Comparison of ENCODE assay signal across 8 cellular contexts in genomic region chr15:40593130-40593529, GRCh38. TPM values are rescaled to one million over a fixed set of nuclear protein-coding genes. Genes with fewer than 3 reads are reported as not detected.
DNase-seq lines count a peak whose midpoint lies in the region; ATAC-seq and TF ChIP-seq lines count a peak whose summit lies in the region.
"Had no signal": no experiment of that assay in that cellular context is flagged by ENCODE, and none has a peak within 500 bp of the region (broad histone marks: within the 10 kb centered on the region; RNA-seq: fewer than 3 reads in every experiment).

No MANE protein-coding gene starts in this region.

- H3K79me2 ChIP-seq in GM23248 (ENCODE audit: insufficient read depth): peaks cover 32% of the 10 kb centered on the region

- H3K4me1 ChIP-seq in BLaER1 treated with 17β-estradiol and CSF1 and Interleukin-3, amounts not matched to agents 10 nM and 100 nM: peaks cover 10 to 47% (median 32%) of the 10 kb centered on the region in 10 experiments
- no peaks in the 10 kb centered on the region for H3K4me1 ChIP-seq in GM23248 (ENCODE audit: insufficient read depth)
- H3K4me1 ChIP-seq in stomach: peaks cover 8 to 36% (median 22%) of the 10 kb centered on the region in 4 donors

- ATAC-seq in activated CD8-positive, alpha-beta T cell treated with anti-CD3 and anti-CD28 coated beads for 36 hours: no peak
- ATAC-seq in natural killer cell (no peak), GM18870 (IDR thresholded peaks at IDR 0.05; ENCODE audit: unreplicated experiment) (no peak)

- no peak for TF ChIP-seq EP300 in stomach (IDR thresholded peaks at IDR 0.05)

- H4K20me1 ChIP-seq in BLaER1 treated with 17β-estradiol and CSF1 and Interleukin-3, amounts not matched to agents 10 nM and 100 nM: no peaks in the 10 kb centered on the region
- H4K20me1 ChIP-seq in GM23248 (ENCODE audit: insufficient read depth): no peaks in the 10 kb centered on the region

- H3K9me2 ChIP-seq in GM23248 (ENCODE audit: insufficient read depth): no peaks in the 10 kb centered on the region

- peaks cover 26% of the 10 kb centered on the region for H3K4me1 Mint-ChIP-seq in activated CD8-positive, alpha-beta T cell treated with anti-CD3 and anti-CD28 coated beads for 36 hours (ENCODE audit: low read depth)
- H3K4me1 Mint-ChIP-seq in natural killer cell: peaks cover 28 to 30% of the 10 kb centered on the region in 2 donors

- CTCF ChIA-PET in activated CD8-positive, alpha-beta T cell treated with anti-CD3 and anti-CD28 coated beads for 36 hours (lab: Charles Lee): interaction anchor here (0.7 to 2.5 kb wide), 4 partner anchors 24 to 189 kb away, joined by 3 to 6 read pairs (median 4); partner anchors contain the start of genes CCDC32, RAD51 and RPUSD2

- DNase-seq in GM23248 (no peak), natural killer cell (no peak), coronary artery (ENCODE audit: low spot score) (no peak), stomach (no peak)
- DNase-seq in activated CD8-positive, alpha-beta T cell treated with anti-CD3 and anti-CD28 coated beads for 36 hours: no peak

- H3K27ac ChIP-seq in BLaER1 treated with 17β-estradiol and CSF1 and Interleukin-3, amounts not matched to agents 10 nM and 100 nM: peak overlapping the region in 1 of 11 experiments; percentile 95; a peak in 1 of 22 replicates
- H3K27ac ChIP-seq in GM23248: no peak overlapping the region
- H3K27ac ChIP-seq in coronary artery: no peak overlapping the region
- H3K27ac ChIP-seq in stomach: peak overlapping the region in 2 of 5 donors; percentile 91 to 95

- H3K9me3 ChIP-seq in BLaER1 treated with 17β-estradiol and CSF1 and Interleukin-3, amounts not matched to agents 10 nM and 100 nM (replicated peaks in 1 of 11): no peaks in the 10 kb centered on the region
- H3K9me3 ChIP-seq in GM23248 (ENCODE audit: low read depth) (no peaks in the 10 kb centered on the region), stomach (no peaks in the 10 kb centered on the region)

- no peaks in the 10 kb centered on the region for H3K9me3 Mint-ChIP-seq in activated CD8-positive, alpha-beta T cell treated with anti-CD3 and anti-CD28 coated beads for 36 hours
- H3K9me3 Mint-ChIP-seq in natural killer cell: no peaks in the 10 kb centered on the region

- in situ Hi-C loops in GM23248 (cut with MboI): no loop called here

- peak overlapping the region; percentile 83 for H3K4me3 Mint-ChIP-seq in activated CD8-positive, alpha-beta T cell treated with anti-CD3 and anti-CD28 coated beads for 36 hours
- peak overlapping the region; percentile 99 for H3K4me3 Mint-ChIP-seq in natural killer cell

- POLR2A ChIA-PET in activated CD8-positive, alpha-beta T cell treated with anti-CD3 and anti-CD28 coated beads for 36 hours (lab: Charles Lee): interaction anchor here (0.9 to 1.6 kb wide), 2 partner anchors 24 to 143 kb away, joined by 3 to 4 read pairs; partner anchors contain the start of gene RPUSD2

- H3K4me3 ChIP-seq in BLaER1 treated with 17β-estradiol and CSF1 and Interleukin-3, amounts not matched to agents 10 nM and 100 nM: 0 out of 20 replicates have a peak overlapping the region, but pooled peaks of 2 of the 10 experiments have one; percentile 80 to 83
- H3K4me3 ChIP-seq in GM23248 (no peak overlapping the region), coronary artery (no peak overlapping the region), stomach (no peak overlapping the region)

- H3K27me3 ChIP-seq in BLaER1 treated with 17β-estradiol and CSF1 and Interleukin-3, amounts not matched to agents 10 nM and 100 nM: no peaks in the 10 kb centered on the region
- H3K27me3 ChIP-seq in GM23248 (replicated peaks; ENCODE audit: insufficient read depth): no peaks in the 10 kb centered on the region
- H3K27me3 ChIP-seq in stomach: peaks cover 0 to 11% (median 0%) of the 10 kb centered on the region in 3 donors
- H3K27me3 ChIP-seq: brain microvascular endothelial cell had no signal

- intact Hi-C loops in activated CD8-positive, alpha-beta T cell treated with anti-CD3 and anti-CD28 coated beads for 36 hours (cut with micrococcal nuclease): no loop called here
- intact Hi-C loops in natural killer cell (cut with micrococcal nuclease) (loop anchor here (5.0 kb wide), 1 partner anchor 184 kb away; no protein-coding TSS in a partner anchor), stomach (cut with DNase I; ENCODE audit: low total_unique reads) (no loop called here)

- H3K9ac ChIP-seq in BLaER1 treated with 17β-estradiol and CSF1 and Interleukin-3, amounts not matched to agents 10 nM and 100 nM: no peak overlapping the region
- no peak overlapping the region for H3K9ac ChIP-seq in GM23248

- TF ChIP-seq POLR2A in stomach (IDR thresholded peaks at IDR 0.05): no peak

- H3K36me3 Mint-ChIP-seq in activated CD8-positive, alpha-beta T cell treated with anti-CD3 and anti-CD28 coated beads for 36 hours (ENCODE audit: low read depth): peaks cover 2% of the 10 kb centered on the region
- no peaks in the 10 kb centered on the region for H3K36me3 Mint-ChIP-seq in natural killer cell

- peaks cover 0 to 9% (median 0%) of the 10 kb centered on the region in 11 experiments; a peak in 4 of 22 replicates for H3K36me3 ChIP-seq in BLaER1 treated with 17β-estradiol and CSF1 and Interleukin-3, amounts not matched to agents 10 nM and 100 nM
- H3K36me3 ChIP-seq in GM23248 (ENCODE audit: low read depth) (no peaks in the 10 kb centered on the region), stomach (no peaks in the 10 kb centered on the region)
- H3K36me3 ChIP-seq: brain microvascular endothelial cell had no signal

- H3K4me2 ChIP-seq in BLaER1 treated with 17β-estradiol and CSF1 and Interleukin-3, amounts not matched to agents 10 nM and 100 nM: peak overlapping the region in 6 of 11 experiments; percentile 4 to 29 (median 13); a peak in 5 of 22 replicates
- no peak overlapping the region for H3K4me2 ChIP-seq in GM23248 (ENCODE audit: unreplicated experiment)

- peaks cover 12% of the 10 kb centered on the region for H3F3A ChIP-seq in GM23248 (ENCODE audit: insufficient read depth)

- H2AFZ ChIP-seq in GM23248: peak overlapping the region; percentile 20

- TF ChIP-seq CTCF in activated CD8-positive, alpha-beta T cell treated with anti-CD3 and anti-CD28 coated beads for 36 hours (IDR thresholded peaks at IDR 0.05): no peak
- no peak for TF ChIP-seq CTCF in natural killer cell (IDR thresholded peaks at IDR 0.05)
- no peak for TF ChIP-seq CTCF in coronary artery (IDR thresholded peaks at IDR 0.05)
- TF ChIP-seq CTCF in stomach (IDR thresholded peaks at IDR 0.05): no peak

- WGBS in GM23248 (ENCODE audit: low coverage in 1 of 2, low lambda C conversion rate in 2 of 2, missing lambda C conversion rate in 2 of 2), 2 experiments: 23 to 25% methylated on average over 3 of the region's 3 CpGs
- WGBS in stomach, 5 donors: 48 to 70% (median 64%) methylated on average over 3 of the region's 3 CpGs

- H3K27me3 Mint-ChIP-seq in activated CD8-positive, alpha-beta T cell treated with anti-CD3 and anti-CD28 coated beads for 36 hours: peaks cover 5% of the 10 kb centered on the region
- peaks cover 0 to 3% of the 10 kb centered on the region in 2 donors for H3K27me3 Mint-ChIP-seq in natural killer cell (ENCODE audit: low read depth in 2 of 2)

- no peak overlapping the region for H3K27ac Mint-ChIP-seq in activated CD8-positive, alpha-beta T cell treated with anti-CD3 and anti-CD28 coated beads for 36 hours
- H3K27ac Mint-ChIP-seq in natural killer cell: peak overlapping the region; percentile 99 to 100

RNA-seq across cellular contexts. Expression of gene KNL1, which starts 0.9 kb away (rescaled TPM):
- total RNA-seq in GM23248 (2014; rRNA removed; shearing (Covaris generic)): 14.5 and 19.1 TPM in 2 replicates
- 5.7 and 6.4 TPM in 2 replicates for polyA plus RNA-seq in GM23248 (2016; fragmentation: Nextera tagmentation; extraction: Ambion mirVana)
- total RNA-seq in activated CD8-positive, alpha-beta T cell treated with anti-CD3 and anti-CD28 coated beads for 36 hours: 10 to 100 TPM; 20.9 to 22.8 TPM
- total RNA-seq in natural killer cell: 1 to 10 TPM; 2.4 to 4.1 (median 3.6) TPM
- 10 to 100 TPM in 2 of 5 donors, 1 to 10 TPM in 3; 1.4 to 57.8 (median 8.7) TPM for total RNA-seq in stomach
- 1 to 10 TPM in 2 of 3 donors, under 1 TPM in 1; 0.50 to 1.8 (median 1.4) TPM for polyA plus RNA-seq in stomach

RNA-seq across cellular contexts. Expression of gene RPUSD2, which starts 24.0 kb away (rescaled TPM):
- 10.5 and 12.8 TPM in 2 replicates for total RNA-seq in GM23248 (2014; rRNA removed; shearing (Covaris generic))
- polyA plus RNA-seq in GM23248 (2016; fragmentation: Nextera tagmentation; extraction: Ambion mirVana): 8.5 and 9.6 TPM in 2 replicates
- total RNA-seq in activated CD8-positive, alpha-beta T cell treated with anti-CD3 and anti-CD28 coated beads for 36 hours: 10 to 100 TPM; 17.2 to 19.0 TPM
- total RNA-seq in natural killer cell: 10 to 100 TPM; 13.7 to 15.2 (median 14.2) TPM
- 10 to 100 TPM in 1 of 5 donors, 1 to 10 TPM in 2, not detected in 2; 7.0 to 12.1 (median 8.1) TPM for total RNA-seq in stomach
- 10 to 100 TPM in 1 of 3 donors, 1 to 10 TPM in 2; 5.6 to 11.9 (median 6.6) TPM for polyA plus RNA-seq in stomach

RNA-seq across cellular contexts. Expression of gene CCDC32, which starts 28.3 kb away (rescaled TPM):
- total RNA-seq in GM23248 (2014; rRNA removed; shearing (Covaris generic)): 25.7 and 44.7 TPM in 2 replicates
- polyA plus RNA-seq in GM23248 (2016; fragmentation: Nextera tagmentation; extraction: Ambion mirVana) (26.2 and 29.5 TPM in 2 replicates), stomach (10 to 100 TPM; 14.4 to 65.7 (median 28.1) TPM)
- total RNA-seq in activated CD8-positive, alpha-beta T cell treated with anti-CD3 and anti-CD28 coated beads for 36 hours: 10 to 100 TPM; 21.3 to 22.0 TPM
- total RNA-seq in natural killer cell (10 to 100 TPM; 34.2 to 43.7 (median 37.4) TPM), stomach (10 to 100 TPM; 12.3 to 39.4 (median 32.9) TPM)
